ENCODE assay signal across 12 cellular contexts in genomic region chr19:47027586-47028371, GRCh38. TPM values are rescaled to one million over a fixed set of nuclear protein-coding genes. Genes with fewer than 3 reads are reported as not detected.
"Had no signal": no experiment of that assay in that cellular context is flagged by ENCODE, and none has a peak within 500 bp of the region (broad histone marks: within the 10 kb centered on the region; RNA-seq: fewer than 3 reads in every experiment).

No MANE protein-coding gene starts in this region.

- H3K9me3 ChIP-seq: esophagus muscularis mucosa, pancreas, tibial artery, uterus had no signal

- H3K4me3 ChIP-seq: esophagus muscularis mucosa, pancreas, tibial artery, uterus had no signal

- H3K4me1 ChIP-seq: pancreas, uterus had no signal

- H3K36me3 ChIP-seq: esophagus muscularis mucosa, pancreas, tibial artery, uterus had no signal

- H3K27ac ChIP-seq: esophagus muscularis mucosa, pancreas, tibial artery, uterus had no signal

- DNase-seq: activated CD4-positive, alpha-beta T cell treated with anti-CD3 and anti-CD28 coated beads for 1 hour; activated CD4-positive, alpha-beta T cell treated with anti-CD3 and anti-CD28 coated beads, Interleukin-2, amount 50 U/mL, for 48 hours; caudate nucleus; pancreas; stimulated activated CD4-positive, alpha-beta T cell treated with anti-CD3 and anti-CD28 coated beads, Interleukin-1b, Interleukin-23, amount 100 ng/mL, for 48 hours; stimulated activated naive B cell treated with anti-CD40 and anti-IgM and Interleukin-4, amounts not matched to agents 10 μg/mL and 1 μg/mL and 100 μg/mL, for 72 hours; T-helper 1 cell; tibial artery; uterus had no signal

- ATAC-seq: activated naive CD4-positive, alpha-beta T cell treated with anti-CD3 and anti-CD28 coated beads, Interleukin-2, amount 50 U/mL, for 72 hours; pancreas; stimulated activated naive B cell treated with anti-CD40 and anti-IgM and Interleukin-4, amounts not matched to agents 10 μg/mL and 1 μg/mL and 100 μg/mL, for 72 hours had no signal

RNA-seq across cellular contexts. Expression of gene NPAS1, which starts 8.1 kb away (rescaled TPM):
- total RNA-seq: activated T-helper 2 cell treated with anti-CD3 and anti-CD28 coated beads, Interferon-gamma antibody, Interleukin-2, Interleukin-4, amounts not matched to agents 10 μg/mL and 5 μg/mL and 100 μg/mL, durations not matched to agents 14 hours and 24 hours and 36 hours; uterus had no signal
